ENCODE assay signal across 13 cellular contexts in genomic region chr12:661720-662486, GRCh38. TPM values are rescaled to one million over a fixed set of nuclear protein-coding genes. Genes with fewer than 3 reads are reported as not detected.
A peak's percentile ranks its signal among the peaks of the same experiment; 100 is the strongest.
DNase-seq lines count a peak whose midpoint lies in the region; ATAC-seq and TF ChIP-seq lines count a peak whose summit lies in the region.
"Had no signal": no experiment of that assay in that cellular context is flagged by ENCODE, and none has a peak within 500 bp of the region (broad histone marks: within the 10 kb centered on the region; RNA-seq: fewer than 3 reads in every experiment).

No MANE protein-coding gene starts in this region.

- H3K9me3 ChIP-seq in BLaER1 treated with 17β-estradiol and CSF1 and Interleukin-3, amounts not matched to agents 10 nM and 100 nM (replicated peaks in 1 of 11) = no peaks in the 10 kb centered on the region
- H3K9me3 ChIP-seq in KOPT-K1 (ENCODE audit: insufficient read depth, low read length, poor library complexity, severe bottlenecking) (no peaks in the 10 kb centered on the region), neutrophil (no peaks in the 10 kb centered on the region), Caco-2 (no peaks in the 10 kb centered on the region)
- H3K9me3 ChIP-seq: adrenal gland had no signal

- DNase-seq in effector memory CD8-positive, alpha-beta T cell = no peak
- no peak for DNase-seq in Caco-2
- DNase-seq: endodermal cell, NCI-H1105, NCI-H524 treated with DMSO at 0.1 percent for 48 hours had no signal

- H3K9ac ChIP-seq in BLaER1 treated with 17β-estradiol and CSF1 and Interleukin-3, amounts not matched to agents 10 nM and 100 nM = peak overlapping the region in 1 of 11 experiments; percentile 29; a peak in 1 of 22 replicates

- peaks cover 5% of the 10 kb centered on the region for H3K36me3 Mint-ChIP-seq in effector memory CD8-positive, alpha-beta T cell (ENCODE audit: insufficient read depth)
- H3K36me3 Mint-ChIP-seq in Caco-2 (ENCODE audit: insufficient read depth, unreplicated experiment) = no peaks in the 10 kb centered on the region

- no peaks in the 10 kb centered on the region for H3K27me3 ChIP-seq in BLaER1 treated with 17β-estradiol and CSF1 and Interleukin-3, amounts not matched to agents 10 nM and 100 nM
- H3K27me3 ChIP-seq in neutrophil (no peaks in the 10 kb centered on the region), Caco-2 (replicated peaks; ENCODE audit: control insufficient read depth, insufficient read depth, low read length) (no peaks in the 10 kb centered on the region)
- H3K27me3 ChIP-seq: adrenal gland had no signal

- H3K27ac ChIP-seq in BLaER1 treated with 17β-estradiol and CSF1 and Interleukin-3, amounts not matched to agents 10 nM and 100 nM = peak overlapping the region in 2 of 11 experiments; percentile 39 to 41; a peak in 3 of 22 replicates
- H3K27ac ChIP-seq in KOPT-K1 (ENCODE audit: low read depth, low read length, poor library complexity, severe bottlenecking) (peak overlapping the region; percentile 59), neutrophil (peak overlapping the region; percentile 85)

- peak overlapping the region in 8 of 11 experiments; percentile 16 to 81 (median 54); a peak in 10 of 22 replicates for H3K4me2 ChIP-seq in BLaER1 treated with 17β-estradiol and CSF1 and Interleukin-3, amounts not matched to agents 10 nM and 100 nM

- CTCF ChIA-PET in Caco-2 (lab: Charles Lee) = no interaction called here

- H3K9me3 Mint-ChIP-seq in effector memory CD8-positive, alpha-beta T cell = no peaks in the 10 kb centered on the region
- H3K9me3 Mint-ChIP-seq in Caco-2 (ENCODE audit: unreplicated experiment) = no peaks in the 10 kb centered on the region
- H3K9me3 Mint-ChIP-seq: endodermal cell had no signal

- H3K4me1 ChIP-seq in BLaER1 treated with 17β-estradiol and CSF1 and Interleukin-3, amounts not matched to agents 10 nM and 100 nM = peaks cover 10 to 36% (median 23%) of the 10 kb centered on the region in 10 experiments; a peak in 19 of 20 replicates
- H3K4me1 ChIP-seq in neutrophil (ENCODE audit: control insufficient read depth in 1 of 2, insufficient read depth in 1 of 2, low read depth in 1 of 2, low read length in 1 of 2) = peaks cover 66 to 68% of the 10 kb centered on the region in 2 experiments
- H3K4me1 ChIP-seq in Caco-2 = no peaks in the 10 kb centered on the region

- H3K27me3 Mint-ChIP-seq in effector memory CD8-positive, alpha-beta T cell = peaks cover 0 to 13% of the 10 kb centered on the region in 2 donors
- no peaks in the 10 kb centered on the region for H3K27me3 Mint-ChIP-seq in Caco-2 (ENCODE audit: insufficient read depth, unreplicated experiment)
- H3K27me3 Mint-ChIP-seq: B cell had no signal

- no peaks in the 10 kb centered on the region for H4K20me1 ChIP-seq in BLaER1 treated with 17β-estradiol and CSF1 and Interleukin-3, amounts not matched to agents 10 nM and 100 nM

- POLR2A ChIA-PET in Caco-2 (lab: Charles Lee) = no interaction called here

- intact Hi-C loops in Caco-2 (cut with micrococcal nuclease; ENCODE audit: unreplicated experiment) = no loop called here

- no TSS peak for BruUV-seq in Caco-2 (replicated peaks; lab: Mats Ljungman, UMichigan)

- no peaks in the 10 kb centered on the region for H3K36me3 ChIP-seq in BLaER1 treated with 17β-estradiol and CSF1 and Interleukin-3, amounts not matched to agents 10 nM and 100 nM
- H3K36me3 ChIP-seq in KOPT-K1 (ENCODE audit: insufficient read depth, low read length) (no peaks in the 10 kb centered on the region), neutrophil (no peaks in the 10 kb centered on the region), Caco-2 (ENCODE audit: control insufficient read depth, insufficient read depth, low read length) (no peaks in the 10 kb centered on the region)
- H3K36me3 ChIP-seq: adrenal gland had no signal

- H3K4me3 Mint-ChIP-seq in effector memory CD8-positive, alpha-beta T cell = peak overlapping the region; percentile 9 to 61
- H3K4me3 Mint-ChIP-seq in Caco-2 (ENCODE audit: unreplicated experiment) = no peak overlapping the region
- H3K4me3 Mint-ChIP-seq: B cell, endodermal cell had no signal

- H3K4me1 Mint-ChIP-seq in effector memory CD8-positive, alpha-beta T cell (ENCODE audit: low read depth in 2 of 2) = peaks cover 7 to 9% of the 10 kb centered on the region in 2 donors
- H3K4me1 Mint-ChIP-seq in Caco-2 (ENCODE audit: low read depth, unreplicated experiment) = peaks cover 4% of the 10 kb centered on the region

- H3K4me3 ChIP-seq in BLaER1 treated with 17β-estradiol and CSF1 and Interleukin-3, amounts not matched to agents 10 nM and 100 nM = no peak overlapping the region
- no peak overlapping the region for H3K4me3 ChIP-seq in neutrophil (ENCODE audit: low read depth in 1 of 2, low read length in 1 of 2)
- no peak overlapping the region for H3K4me3 ChIP-seq in Caco-2 (ENCODE audit: low read depth, low read length)

- no peak for TF ChIP-seq CTCF in neutrophil (IDR thresholded peaks at IDR 0.05)
- TF ChIP-seq CTCF in Caco-2 (IDR thresholded peaks at IDR 0.05; ENCODE audit: insufficient read depth in 1 of 2, low read depth in 1 of 2, low read length in 1 of 2, severe bottlenecking in 1 of 2, unreplicated experiment in 1 of 2) = no peak

- ATAC-seq in effector memory CD8-positive, alpha-beta T cell (replicated peaks) = no peak
- ATAC-seq in HG02840 (IDR thresholded peaks at IDR 0.05; ENCODE audit: low FRiP score, unreplicated experiment) = no peak
- no peak for ATAC-seq in HG03520 (IDR thresholded peaks at IDR 0.05; ENCODE audit: unreplicated experiment)
- ATAC-seq in GM18858 (IDR thresholded peaks at IDR 0.05; ENCODE audit: unreplicated experiment) = no peak

- H3K27ac Mint-ChIP-seq in effector memory CD8-positive, alpha-beta T cell = peak overlapping the region in 1 of 2 donors; percentile 78
- H3K27ac Mint-ChIP-seq in Caco-2 (ENCODE audit: unreplicated experiment) = no peak overlapping the region
- H3K27ac Mint-ChIP-seq: endodermal cell had no signal

RNA-seq across cellular contexts. Expression of gene NINJ2, which starts 1.3 kb away (rescaled TPM):
- 6.5 and 7.0 TPM in 2 replicates for total RNA-seq in Caco-2 (2022)
